In the genomic region with DNA sequence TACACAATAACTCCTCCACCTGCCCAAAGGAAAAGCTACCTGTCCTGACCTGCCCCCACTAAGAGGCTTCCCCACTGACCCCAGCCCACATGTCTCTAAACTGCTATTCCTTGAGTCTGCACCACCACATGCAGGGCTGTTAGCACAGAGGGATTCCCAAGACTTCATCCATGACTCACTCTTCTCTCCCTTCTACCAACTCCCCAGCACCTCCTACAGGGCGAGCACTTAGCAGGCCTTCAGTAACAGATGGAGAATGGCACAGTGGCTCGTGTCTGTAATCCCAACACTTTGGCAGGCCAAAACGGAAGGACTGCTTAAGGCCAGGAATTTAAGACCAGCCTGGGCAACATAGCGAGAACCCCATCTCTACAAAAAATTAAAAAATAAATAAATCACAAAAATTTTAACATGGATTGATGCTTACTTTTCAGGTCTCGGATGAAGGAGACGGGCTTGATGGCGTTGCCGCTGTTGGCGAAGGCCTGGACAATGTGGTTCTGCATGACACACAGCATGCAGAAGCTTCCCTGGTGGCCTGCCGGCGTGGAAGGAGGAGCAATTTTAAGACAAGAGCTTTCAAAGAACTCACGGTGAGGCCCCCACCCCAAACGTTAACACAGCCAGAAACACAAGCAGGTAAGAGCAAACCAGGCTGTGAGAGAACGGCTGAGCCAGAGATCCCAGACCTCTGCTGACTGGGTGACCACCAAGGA, we compare ENCODE assay signal across 1 cellular context.
A peak's percentile ranks its signal among the peaks of the same experiment; 100 is the strongest.
TF ChIP-seq lines count a peak whose summit lies in the region.

No MANE protein-coding gene starts in this region.

TF ChIP-seq in IMR-90, 13 proteins besides CTCF, POLR2A, EP300 and RAD21:
- TF ChIP-seq, protein P1, sequence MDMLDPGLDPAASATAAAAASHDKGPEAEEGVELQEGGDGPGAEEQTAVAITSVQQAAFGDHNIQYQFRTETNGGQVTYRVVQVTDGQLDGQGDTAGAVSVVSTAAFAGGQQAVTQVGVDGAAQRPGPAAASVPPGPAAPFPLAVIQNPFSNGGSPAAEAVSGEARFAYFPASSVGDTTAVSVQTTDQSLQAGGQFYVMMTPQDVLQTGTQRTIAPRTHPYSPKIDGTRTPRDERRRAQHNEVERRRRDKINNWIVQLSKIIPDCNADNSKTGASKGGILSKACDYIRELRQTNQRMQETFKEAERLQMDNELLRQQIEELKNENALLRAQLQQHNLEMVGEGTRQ (IDR thresholded peaks at IDR 0.05; ENCODE audit: low read depth, low read length) = no peak
- no peak for TF ChIP-seq RFX5 (IDR thresholded peaks at IDR 0.05; ENCODE audit: low read depth, low read length)
- TF ChIP-seq CHD1 (IDR thresholded peaks at IDR 0.05; ENCODE audit: low read depth, low read length) = no peak
- TF ChIP-seq BHLHE40 (IDR thresholded peaks at IDR 0.05; ENCODE audit: low read depth, low read length) = no peak
- peak; percentile 32; the same call in 1 of the 2 replicates for TF ChIP-seq SMC3 (IDR thresholded peaks at IDR 0.05; ENCODE audit: low read depth, low read length)
- peak; percentile 51; the same call in 1 of the 2 replicates for TF ChIP-seq MXI1 (IDR thresholded peaks at IDR 0.05; ENCODE audit: borderline replicate concordance, low read depth, low read length)
- no peak for TF ChIP-seq RCOR1 (IDR thresholded peaks at IDR 0.05; ENCODE audit: insufficient replicate concordance, low read length)
- TF ChIP-seq, protein P2, sequence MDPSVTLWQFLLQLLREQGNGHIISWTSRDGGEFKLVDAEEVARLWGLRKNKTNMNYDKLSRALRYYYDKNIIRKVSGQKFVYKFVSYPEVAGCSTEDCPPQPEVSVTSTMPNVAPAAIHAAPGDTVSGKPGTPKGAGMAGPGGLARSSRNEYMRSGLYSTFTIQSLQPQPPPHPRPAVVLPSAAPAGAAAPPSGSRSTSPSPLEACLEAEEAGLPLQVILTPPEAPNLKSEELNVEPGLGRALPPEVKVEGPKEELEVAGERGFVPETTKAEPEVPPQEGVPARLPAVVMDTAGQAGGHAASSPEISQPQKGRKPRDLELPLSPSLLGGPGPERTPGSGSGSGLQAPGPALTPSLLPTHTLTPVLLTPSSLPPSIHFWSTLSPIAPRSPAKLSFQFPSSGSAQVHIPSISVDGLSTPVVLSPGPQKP (IDR thresholded peaks at IDR 0.05; ENCODE audit: borderline replicate concordance, low read depth, low read length) = no peak
- no peak for TF ChIP-seq MAFK (IDR thresholded peaks at IDR 0.05; ENCODE audit: low read depth, low read length)
- TF ChIP-seq MAZ (IDR thresholded peaks at IDR 0.05; ENCODE audit: borderline replicate concordance, low read depth, low read length) = no peak
- no peak for TF ChIP-seq NFE2L2 (IDR thresholded peaks at IDR 0.05; ENCODE audit: low read depth, low read length)
- TF ChIP-seq FOS (IDR thresholded peaks at IDR 0.05; ENCODE audit: low read depth, low read length) = peak; percentile 39; the same call in 1 of the 2 replicates
- TF ChIP-seq CEBPB (IDR thresholded peaks at IDR 0.05; ENCODE audit: low read depth, low read length) = no peak
